Comparison of ENCODE assay signal across 8 cellular contexts in genomic region chr5:34923694-34924461, GRCh38. TPM values are rescaled to one million over a fixed set of nuclear protein-coding genes. Genes with fewer than 3 reads are reported as not detected.
DNase-seq lines count a peak whose midpoint lies in the region; ATAC-seq and FAIRE-seq lines count a peak whose summit lies in the region.

No MANE protein-coding gene starts in this region.

- H3K27ac ChIP-seq in small intestine (ENCODE audit: low read depth in 1 of 2, low read length in 1 of 2): no peak overlapping the region

- no peak for FAIRE-seq in small intestine (lab: Jason Lieb, UNC)

- H3K27me3 ChIP-seq in small intestine (ENCODE audit: control insufficient read depth in 2 of 2, insufficient read depth in 2 of 2, low read length in 2 of 2): no peaks in the 10 kb centered on the region

- peaks cover 0 to 2% of the 10 kb centered on the region in 2 donors for H3K4me1 ChIP-seq in small intestine (ENCODE audit: control insufficient read depth in 2 of 2, insufficient read depth in 1 of 2, low read depth in 1 of 2, low read length in 1 of 2)

- H3K9me3 ChIP-seq in small intestine (ENCODE audit: control insufficient read depth, low read depth): no peaks in the 10 kb centered on the region

- DNase-seq in activated T-cell treated with anti-CD3 and anti-CD28 coated beads for 24 hours (ENCODE audit: low read depth): peak; percentile 49
- no peak for DNase-seq in activated T-cell treated with anti-CD3 and anti-CD28 coated beads, Interleukin-2, amount 50 U/mL, for 48 hours
- DNase-seq in SIG-M5 (lab: John Stamatoyannopoulos, UW): peak; percentile 47
- DNase-seq in dermis blood vessel endothelial cell: peak; percentile 84
- DNase-seq in small intestine: peak; percentile 83
- DNase-seq in NCI-H510A (lab: John Stamatoyannopoulos, UW): no peak
- DNase-seq in central memory CD4-positive, alpha-beta T cell: no peak

- WGBS in small intestine, 3 donors: 32 to 42% (median 32%) methylated on average over 3 of the region's 3 CpGs

- no peak overlapping the region for H3K4me3 ChIP-seq in small intestine (ENCODE audit: low read depth in 1 of 2, low read length in 2 of 2)

- H3K36me3 ChIP-seq in small intestine (ENCODE audit: control insufficient read depth in 2 of 2, insufficient read depth in 2 of 2, low read length in 2 of 2): peaks cover 2 to 3% of the 10 kb centered on the region in 2 donors

- peak; percentile 63 for ATAC-seq in HG02981 (IDR thresholded peaks at IDR 0.05; ENCODE audit: unreplicated experiment)

RNA-seq across cellular contexts. Expression of gene DNAJC21, which starts 5.5 kb away (rescaled TPM):
- 44.1 and 48.0 TPM in 2 replicates for total RNA-seq in dermis blood vessel endothelial cell
- 10 to 100 TPM; 25.5 to 38.5 (median 29.7) TPM for polyA plus RNA-seq in small intestine

RNA-seq across cellular contexts. Expression of gene BRIX1, which starts 8.4 kb away (rescaled TPM):
- 27.7 and 28.6 TPM in 2 replicates for total RNA-seq in dermis blood vessel endothelial cell
- 10 to 100 TPM in 2 of 3 donors, 1 to 10 TPM in 1; 9.4 to 23.2 (median 13.0) TPM for polyA plus RNA-seq in small intestine

RNA-seq across cellular contexts. Expression of gene RAD1, which starts 8.6 kb away (rescaled TPM):
- 13.8 and 18.5 TPM in 2 replicates for total RNA-seq in dermis blood vessel endothelial cell
- 10 to 100 TPM in 2 of 3 donors, 1 to 10 TPM in 1; 9.6 to 14.0 (median 12.4) TPM for polyA plus RNA-seq in small intestine

Comparison
In these comparisons a context has a peak if more than half of its experiments do, and no peak if none do; other contexts are left out.
1. DNase-seq: peak in activated T-cell treated with anti-CD3 and anti-CD28 coated beads for 24 hours (single experiment), SIG-M5 (single experiment), dermis blood vessel endothelial cell (single experiment) and small intestine (single experiment); none in activated T-cell treated with anti-CD3 and anti-CD28 coated beads, Interleukin-2, amount 50 U/mL, for 48 hours (0 of 2), NCI-H510A (single experiment) and central memory CD4-positive, alpha-beta T cell (single experiment).